Comparison of ENCODE assay signal across 1 cellular context in genomic region chr7:55016061-55016745, GRCh38.
TF ChIP-seq lines count a peak whose summit lies in the region.

No MANE protein-coding gene starts in this region.

TF ChIP-seq in IMR-90, 13 proteins besides CTCF, POLR2A, EP300 and RAD21:
- no peak for TF ChIP-seq BHLHE40 (IDR thresholded peaks at IDR 0.05; ENCODE audit: low read depth, low read length)
- TF ChIP-seq CEBPB (IDR thresholded peaks at IDR 0.05; ENCODE audit: low read depth, low read length), result no peak
- TF ChIP-seq NFE2L2 (IDR thresholded peaks at IDR 0.05; ENCODE audit: low read depth, low read length), result no peak
- no peak for TF ChIP-seq ELK1 (IDR thresholded peaks at IDR 0.05; ENCODE audit: borderline replicate concordance, low read depth, low read length)
- no peak for TF ChIP-seq MAZ (IDR thresholded peaks at IDR 0.05; ENCODE audit: borderline replicate concordance, low read depth, low read length)
- TF ChIP-seq MAFK (IDR thresholded peaks at IDR 0.05; ENCODE audit: low read depth, low read length), result no peak
- TF ChIP-seq USF2 (IDR thresholded peaks at IDR 0.05; ENCODE audit: low read depth, low read length), result no peak
- TF ChIP-seq FOS (IDR thresholded peaks at IDR 0.05; ENCODE audit: low read depth, low read length), result no peak
- TF ChIP-seq CHD1 (IDR thresholded peaks at IDR 0.05; ENCODE audit: low read depth, low read length), result no peak
- TF ChIP-seq MXI1 (IDR thresholded peaks at IDR 0.05; ENCODE audit: borderline replicate concordance, low read depth, low read length), result no peak
- TF ChIP-seq RCOR1 (IDR thresholded peaks at IDR 0.05; ENCODE audit: insufficient replicate concordance, low read length), result no peak
- no peak for TF ChIP-seq RFX5 (IDR thresholded peaks at IDR 0.05; ENCODE audit: low read depth, low read length)
- no peak for TF ChIP-seq SMC3 (IDR thresholded peaks at IDR 0.05; ENCODE audit: low read depth, low read length)
TF ChIP-seq in IMR-90: peak in this region for 0.
